ENCODE assay signal across 32 cellular contexts in the genomic region with DNA sequence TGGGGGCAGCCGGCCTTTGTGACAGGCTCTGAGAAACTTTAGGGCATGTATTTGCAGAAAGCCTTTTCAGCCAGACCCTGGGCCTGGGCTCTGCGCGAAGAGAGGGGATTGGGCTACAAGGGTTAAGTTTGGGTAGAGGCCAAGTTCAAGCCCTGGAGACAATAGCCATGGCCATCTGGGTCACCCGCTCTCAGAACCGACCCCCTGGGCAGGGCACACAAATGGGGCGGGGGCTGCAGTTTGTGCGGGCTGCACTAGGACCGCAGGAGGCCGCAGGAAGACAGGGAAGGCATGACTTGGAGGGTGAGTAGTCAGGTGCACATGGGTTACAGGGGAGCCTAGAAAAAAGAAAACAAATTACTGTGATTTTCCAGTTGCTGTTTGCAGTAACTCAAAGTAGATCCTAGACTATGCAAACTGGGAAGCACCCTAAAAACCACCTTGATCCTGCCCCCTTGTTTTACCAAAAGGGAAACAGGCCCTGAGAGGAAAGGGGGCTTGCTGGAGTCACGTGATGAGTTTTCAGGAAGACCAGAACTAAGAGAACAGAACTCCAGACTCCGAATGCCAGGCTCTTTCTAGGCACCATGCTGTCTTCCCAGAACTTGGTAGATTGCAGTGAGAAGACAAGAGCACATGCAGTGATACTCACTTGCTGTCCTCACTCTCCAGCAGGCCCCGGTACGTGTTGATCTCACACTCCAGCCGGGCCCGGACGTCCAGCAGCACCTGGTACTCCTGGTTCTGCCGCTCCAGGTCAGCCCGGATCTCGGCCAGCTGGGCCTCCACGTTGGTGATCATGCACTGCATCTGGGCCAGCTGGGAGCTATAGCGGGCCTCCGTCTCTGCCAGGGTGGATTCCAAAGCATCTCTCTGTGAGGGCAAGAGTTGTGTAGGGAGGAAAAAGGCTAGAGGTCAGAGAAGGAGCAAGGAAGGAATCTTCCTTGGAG. TPM values are rescaled to one million over a fixed set of nuclear protein-coding genes. Genes with fewer than 3 reads are reported as not detected.
"Had no signal": no experiment of that assay in that cellular context is flagged by ENCODE, and none has a peak within 500 bp of the region (broad histone marks: within the 10 kb centered on the region; RNA-seq: fewer than 3 reads in every experiment).

No MANE protein-coding gene starts in this region.

- ATAC-seq: activated CD4-positive, alpha-beta T cell treated with anti-CD3 and anti-CD28 coated beads for 36 hours; activated T-cell treated with anti-CD3 and anti-CD28 coated beads, Interleukin-2, amount 50 U/mL, for 72 hours; body of pancreas; foreskin keratinocyte; gastrocnemius medialis; T-cell had no signal

- H3K27ac ChIP-seq: body of pancreas, dorsolateral prefrontal cortex, esophagus muscularis mucosa, foreskin keratinocyte, gastrocnemius medialis had no signal

- H3K27me3 ChIP-seq: body of pancreas, dorsolateral prefrontal cortex, esophagus muscularis mucosa, gastrocnemius medialis had no signal

- H3K36me3 Mint-ChIP-seq: activated naive CD4-positive, alpha-beta T cell treated with anti-CD3 and anti-CD28 coated beads, Interleukin-2, amount 10 ng/mL, durations not matched to agents 7 days and 5 days; T-cell had no signal

- H3K9me3 ChIP-seq: body of pancreas, gastrocnemius medialis had no signal

- H3K4me3 Mint-ChIP-seq: activated CD4-positive, alpha-beta memory T cell treated with anti-CD3 and anti-CD28 coated beads, Interleukin-2, amount 10 ng/mL, durations not matched to agents 7 days and 5 days; activated CD4-positive, alpha-beta T cell treated with anti-CD3 and anti-CD28 coated beads for 36 hours; activated CD4-positive, alpha-beta T cell treated with anti-CD3 and anti-CD28 coated beads, Interleukin-2, amount 10 ng/mL, durations not matched to agents 24 days and 14 days; activated naive CD4-positive, alpha-beta T cell treated with anti-CD3 and anti-CD28 coated beads, Interleukin-2, amount 10 ng/mL, durations not matched to agents 7 days and 5 days; activated naive CD8-positive, alpha-beta T cell; activated T-cell treated with anti-CD3 and anti-CD28 coated beads, Interleukin-2, amount 50 U/mL, for 24 hours; activated T-cell treated with anti-CD3 and anti-CD28 coated beads, Interleukin-2, amount 50 U/mL, for 72 hours; T-cell; T-helper 1 cell treated with Interleukin-12 subunit alpha and Interleukin-12 subunit beta and Interleukin-4 antibody, amounts not matched to agents 30 μg/mL and 1 μg/mL, for 36 hours; T-helper 2 cell treated with Interferon-gamma antibody and Interleukin-4, amounts not matched to agents 5 μg/mL and 100 μg/mL, for 36 hours had no signal

- H3K9me3 Mint-ChIP-seq: activated CD4-positive, alpha-beta memory T cell treated with anti-CD3 and anti-CD28 coated beads, Interleukin-2, amount 10 ng/mL, durations not matched to agents 7 days and 5 days; activated CD4-positive, alpha-beta T cell treated with anti-CD3 and anti-CD28 coated beads, Interleukin-2, amount 10 ng/mL, durations not matched to agents 24 days and 14 days; activated naive CD4-positive, alpha-beta T cell treated with anti-CD3 and anti-CD28 coated beads, Interleukin-2, amount 10 ng/mL, durations not matched to agents 7 days and 5 days; activated T-cell treated with anti-CD3 and anti-CD28 coated beads, Interleukin-2, amount 50 U/mL, for 24 hours; T-cell; T-helper 1 cell treated with Interleukin-12 subunit alpha and Interleukin-12 subunit beta and Interleukin-4 antibody, amounts not matched to agents 30 μg/mL and 1 μg/mL, for 36 hours; T-helper 2 cell treated with Interferon-gamma antibody and Interleukin-4, amounts not matched to agents 5 μg/mL and 100 μg/mL, for 36 hours had no signal

- H3K4me3 ChIP-seq: body of pancreas, dorsolateral prefrontal cortex, esophagus muscularis mucosa, gastrocnemius medialis had no signal

- H3K4me1 ChIP-seq: body of pancreas, esophagus muscularis mucosa, foreskin keratinocyte had no signal

- FAIRE-seq: colon had no signal

- H3K27me3 Mint-ChIP-seq: activated CD4-positive, alpha-beta T cell treated with anti-CD3 and anti-CD28 coated beads for 36 hours; activated naive CD8-positive, alpha-beta T cell; activated T-cell treated with anti-CD3 and anti-CD28 coated beads, Interleukin-2, amount 50 U/mL, for 24 hours had no signal

- DNase-seq: activated CD4-positive, alpha-beta memory T cell treated with anti-CD3 and anti-CD28 coated beads, Interleukin-2, amount 10 ng/mL, durations not matched to agents 7 days and 5 days; activated CD4-positive, alpha-beta T cell treated with anti-CD3 and anti-CD28 coated beads for 36 hours; activated CD4-positive, alpha-beta T cell treated with anti-CD3 and anti-CD28 coated beads, Interleukin-2, amount 10 ng/mL, durations not matched to agents 24 days and 14 days; activated CD4-positive, CD25-positive, alpha-beta regulatory T cell; activated CD4-positive, CD25-positive, alpha-beta regulatory T cell treated with anti-CD3 and anti-CD28 coated beads, Interleukin-2, amount 50 U/mL, for 72 hours; activated CD8-positive, alpha-beta memory T cell treated with anti-CD3 and anti-CD28 coated beads, Interleukin-2, amount 50 U/mL, for 48 hours; activated gamma-delta T cell; activated naive CD4-positive, alpha-beta T cell; activated naive CD4-positive, alpha-beta T cell treated with anti-CD3 and anti-CD28 coated beads, Interleukin-2, amount 10 ng/mL, durations not matched to agents 7 days and 5 days; activated T-cell treated with anti-CD3 and anti-CD28 coated beads for 4 hours; activated T-cell treated with anti-CD3 and anti-CD28 coated beads, Interleukin-2, amount 50 U/mL, for 24 hours; activated T-cell treated with anti-CD3 and anti-CD28 coated beads, Interleukin-2, amount 50 U/mL, for 72 hours; amygdala; aorta; body of pancreas; caudate nucleus; effector memory CD4-positive, alpha-beta T cell; erythroblast; foreskin keratinocyte; gastrocnemius medialis; glutamatergic neuron; SW 1271; T-cell; T1000 had no signal

- H3K36me3 ChIP-seq: esophagus muscularis mucosa, gastrocnemius medialis had no signal

- H3K4me1 Mint-ChIP-seq: activated CD4-positive, alpha-beta memory T cell treated with anti-CD3 and anti-CD28 coated beads, Interleukin-2, amount 10 ng/mL, durations not matched to agents 7 days and 5 days; activated CD4-positive, alpha-beta T cell treated with anti-CD3 and anti-CD28 coated beads for 36 hours; activated CD4-positive, alpha-beta T cell treated with anti-CD3 and anti-CD28 coated beads, Interleukin-2, amount 10 ng/mL, durations not matched to agents 24 days and 14 days; activated naive CD4-positive, alpha-beta T cell treated with anti-CD3 and anti-CD28 coated beads, Interleukin-2, amount 10 ng/mL, durations not matched to agents 7 days and 5 days; T-cell had no signal

- H3K27ac Mint-ChIP-seq: activated CD4-positive, alpha-beta memory T cell treated with anti-CD3 and anti-CD28 coated beads, Interleukin-2, amount 10 ng/mL, durations not matched to agents 7 days and 5 days; activated CD4-positive, alpha-beta T cell treated with anti-CD3 and anti-CD28 coated beads for 36 hours; activated CD4-positive, alpha-beta T cell treated with anti-CD3 and anti-CD28 coated beads, Interleukin-2, amount 10 ng/mL, durations not matched to agents 24 days and 14 days; activated naive CD4-positive, alpha-beta T cell treated with anti-CD3 and anti-CD28 coated beads, Interleukin-2, amount 10 ng/mL, durations not matched to agents 7 days and 5 days; activated naive CD8-positive, alpha-beta T cell; activated T-cell treated with anti-CD3 and anti-CD28 coated beads, Interleukin-2, amount 50 U/mL, for 24 hours; activated T-cell treated with anti-CD3 and anti-CD28 coated beads, Interleukin-2, amount 50 U/mL, for 72 hours; T-cell; T-helper 1 cell treated with Interleukin-12 subunit alpha and Interleukin-12 subunit beta and Interleukin-4 antibody, amounts not matched to agents 30 μg/mL and 1 μg/mL, for 36 hours; T-helper 2 cell treated with Interferon-gamma antibody and Interleukin-4, amounts not matched to agents 5 μg/mL and 100 μg/mL, for 36 hours had no signal

RNA-seq across cellular contexts. Expression of gene KRT35, which starts 3.8 kb away (rescaled TPM):
- total RNA-seq: activated CD4-positive, alpha-beta memory T cell treated with anti-CD3 and anti-CD28 coated beads, Interleukin-2, amount 10 ng/mL, durations not matched to agents 7 days and 5 days; activated CD4-positive, alpha-beta T cell treated with anti-CD3 and anti-CD28 coated beads for 36 hours; activated CD4-positive, alpha-beta T cell treated with anti-CD3 and anti-CD28 coated beads, Interleukin-2, amount 10 ng/mL, durations not matched to agents 24 days and 14 days; activated T-cell treated with anti-CD3 and anti-CD28 coated beads, Interleukin-2, amount 50 U/mL, for 72 hours; aorta; body of pancreas; chondrocyte; dorsolateral prefrontal cortex; esophagus muscularis mucosa; foreskin keratinocyte; gastrocnemius medialis; T-cell had no signal
- polyA plus RNA-seq: adipose tissue, aorta, foreskin keratinocyte had no signal

RNA-seq across cellular contexts. Expression of gene KRT32, which starts 10.0 kb away (rescaled TPM):
- total RNA-seq: activated CD4-positive, alpha-beta memory T cell treated with anti-CD3 and anti-CD28 coated beads, Interleukin-2, amount 10 ng/mL, durations not matched to agents 7 days and 5 days; activated CD4-positive, alpha-beta T cell treated with anti-CD3 and anti-CD28 coated beads for 36 hours; activated CD4-positive, alpha-beta T cell treated with anti-CD3 and anti-CD28 coated beads, Interleukin-2, amount 10 ng/mL, durations not matched to agents 24 days and 14 days; activated T-cell treated with anti-CD3 and anti-CD28 coated beads, Interleukin-2, amount 50 U/mL, for 72 hours; aorta; body of pancreas; chondrocyte; dorsolateral prefrontal cortex; esophagus muscularis mucosa; foreskin keratinocyte; T-cell had no signal
- polyA plus RNA-seq: aorta, foreskin keratinocyte had no signal

RNA-seq across cellular contexts. Expression of gene KRT36, which starts 12.6 kb away (rescaled TPM):
- total RNA-seq: activated CD4-positive, alpha-beta memory T cell treated with anti-CD3 and anti-CD28 coated beads, Interleukin-2, amount 10 ng/mL, durations not matched to agents 7 days and 5 days; activated CD4-positive, alpha-beta T cell treated with anti-CD3 and anti-CD28 coated beads for 36 hours; activated CD4-positive, alpha-beta T cell treated with anti-CD3 and anti-CD28 coated beads, Interleukin-2, amount 10 ng/mL, durations not matched to agents 24 days and 14 days; activated T-cell treated with anti-CD3 and anti-CD28 coated beads, Interleukin-2, amount 50 U/mL, for 72 hours; aorta; body of pancreas; chondrocyte; dorsolateral prefrontal cortex; esophagus muscularis mucosa; foreskin keratinocyte; gastrocnemius medialis; T-cell had no signal
- polyA plus RNA-seq: adipose tissue, foreskin keratinocyte had no signal

RNA-seq across cellular contexts. Expression of gene KRT13, which starts 28.3 kb away (rescaled TPM):
- total RNA-seq: activated CD4-positive, alpha-beta memory T cell treated with anti-CD3 and anti-CD28 coated beads, Interleukin-2, amount 10 ng/mL, durations not matched to agents 7 days and 5 days; activated CD4-positive, alpha-beta T cell treated with anti-CD3 and anti-CD28 coated beads for 36 hours; activated CD4-positive, alpha-beta T cell treated with anti-CD3 and anti-CD28 coated beads, Interleukin-2, amount 10 ng/mL, durations not matched to agents 24 days and 14 days; activated T-cell treated with anti-CD3 and anti-CD28 coated beads, Interleukin-2, amount 50 U/mL, for 72 hours; aorta; body of pancreas; chondrocyte; gastrocnemius medialis; T-cell had no signal

RNA-seq across cellular contexts. Expression of gene KRT38, which starts 36.4 kb away (rescaled TPM):
- total RNA-seq: activated CD4-positive, alpha-beta memory T cell treated with anti-CD3 and anti-CD28 coated beads, Interleukin-2, amount 10 ng/mL, durations not matched to agents 7 days and 5 days; activated CD4-positive, alpha-beta T cell treated with anti-CD3 and anti-CD28 coated beads for 36 hours; activated CD4-positive, alpha-beta T cell treated with anti-CD3 and anti-CD28 coated beads, Interleukin-2, amount 10 ng/mL, durations not matched to agents 24 days and 14 days; activated T-cell treated with anti-CD3 and anti-CD28 coated beads, Interleukin-2, amount 50 U/mL, for 72 hours; aorta; body of pancreas; chondrocyte; dorsolateral prefrontal cortex; esophagus muscularis mucosa; foreskin keratinocyte; gastrocnemius medialis; T-cell had no signal
- polyA plus RNA-seq: adipose tissue, aorta, foreskin keratinocyte had no signal
